Comparison of ENCODE assay signal across 29 cellular contexts in the genomic region with DNA sequence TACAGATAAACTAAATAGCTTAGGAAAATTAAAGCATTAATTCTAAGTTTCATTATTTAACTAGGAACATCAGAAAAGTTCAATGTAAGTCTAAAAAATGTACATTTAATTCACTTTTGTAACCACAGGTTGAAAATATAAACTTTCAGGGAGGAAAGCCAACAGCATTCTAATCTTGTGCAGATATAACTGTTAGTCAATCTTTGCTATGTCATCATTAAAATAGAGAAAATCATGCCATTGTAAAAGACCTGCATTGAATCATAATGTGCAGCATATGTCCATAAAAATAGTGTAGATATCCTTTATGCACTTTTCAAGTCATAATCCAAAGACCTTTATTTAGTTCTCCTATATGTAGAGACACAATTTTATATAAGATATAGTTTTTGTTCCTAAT.
DNase-seq lines count a peak whose midpoint lies in the region; ATAC-seq, FAIRE-seq and TF ChIP-seq lines count a peak whose summit lies in the region.
"Had no signal": no experiment of that assay in that cellular context is flagged by ENCODE, and none has a peak within 500 bp of the region (broad histone marks: within the 10 kb centered on the region; RNA-seq: fewer than 3 reads in every experiment).

No MANE protein-coding gene starts in this region.

- TF ChIP-seq RAD21 in HepG2 (CRISPR knock-in tag; IDR thresholded peaks at IDR 0.05) (no peak), A549 (conservative IDR thresholded peaks at IDR 0.05 in 1 of 2, IDR thresholded peaks at IDR 0.05 in 1 of 2) (no peak)

- H3K36me3 ChIP-seq in HepG2 (replicated peaks in 1 of 2; ENCODE audit: control insufficient read depth in 1 of 2, insufficient read depth in 2 of 2, low read length in 2 of 2), result no peaks in the 10 kb centered on the region
- H3K36me3 ChIP-seq in right lobe of liver, result no peaks in the 10 kb centered on the region
- H3K36me3 ChIP-seq: BE2C; BLaER1; BLaER1 treated with 17β-estradiol and CSF1 and Interleukin-3, amounts not matched to agents 10 nM and 100 nM had no signal

- CTCF ChIA-PET in HepG2 (lab: Yijun Ruan, JAX; ENCODE audit: low intra/inter-chr PET ratio, low total read pairs) (no interaction called here), A549 (lab: Yijun Ruan, JAX) (no interaction called here)

- ATAC-seq in HepG2 (no peak), right lobe of liver (no peak), A549 (no peak)
- ATAC-seq: CD8-positive, alpha-beta T cell had no signal

- no peak overlapping the region for H3K9ac ChIP-seq in HepG2 (ENCODE audit: insufficient read depth, low read depth, low read length)
- H3K9ac ChIP-seq: BLaER1; BLaER1 treated with 17β-estradiol and CSF1 and Interleukin-3, amounts not matched to agents 10 nM and 100 nM had no signal

- H4K20me1 ChIP-seq in HepG2 (ENCODE audit: insufficient read depth, low read length), result no peaks in the 10 kb centered on the region
- H4K20me1 ChIP-seq: BLaER1; BLaER1 treated with 17β-estradiol and CSF1 and Interleukin-3, amounts not matched to agents 10 nM and 100 nM had no signal

- no peak for FAIRE-seq in HepG2 (lab: Jason Lieb, UNC)
- FAIRE-seq in A549 (lab: Jason Lieb, UNC), result no peak
- FAIRE-seq: D721Med had no signal

- no peaks in the 10 kb centered on the region for H3K27me3 ChIP-seq in HepG2 (ENCODE audit: control insufficient read depth in 1 of 2, insufficient read depth in 2 of 2, low read length in 2 of 2)
- no peaks in the 10 kb centered on the region for H3K27me3 ChIP-seq in right lobe of liver
- H3K27me3 ChIP-seq: BLaER1; BLaER1 treated with 17β-estradiol and CSF1 and Interleukin-3, amounts not matched to agents 10 nM and 100 nM had no signal

- H3K27ac ChIP-seq in HepG2 (ENCODE audit: extremely low read length, insufficient read depth, low read length) (no peak overlapping the region), right lobe of liver (no peak overlapping the region), A549 (no peak overlapping the region)
- H3K27ac ChIP-seq: 22Rv1; BLaER1; BLaER1 treated with 17β-estradiol and CSF1 and Interleukin-3, amounts not matched to agents 10 nM and 100 nM; C4-2B had no signal

- POLR2A ChIA-PET in HepG2 (lab: Yijun Ruan, JAX) (no interaction called here), A549 (lab: Yijun Ruan, JAX) (no interaction called here)

- intact Hi-C loops in HepG2 (cut with micrococcal nuclease; ENCODE audit: unreplicated experiment), result no loop called here
- intact Hi-C loops in right lobe of liver (cut with DNase I), result no loop called here

- H3K4me3 ChIP-seq in HepG2 (replicated peaks in 1 of 3; ENCODE audit: insufficient read depth in 1 of 3, low read depth in 2 of 3, low read length in 3 of 3), result no peak overlapping the region
- H3K4me3 ChIP-seq in right lobe of liver, result no peak overlapping the region
- H3K4me3 ChIP-seq in A549, result no peak overlapping the region
- H3K4me3 ChIP-seq: BLaER1; BLaER1 treated with 17β-estradiol and CSF1 and Interleukin-3, amounts not matched to agents 10 nM and 100 nM had no signal

- TF ChIP-seq EP300 in HepG2 (IDR thresholded peaks at IDR 0.05; ENCODE audit: low read depth in 2 of 2, low read length in 2 of 2) (no peak), HepG2 (CRISPR knock-in tag; IDR thresholded peaks at IDR 0.05; ENCODE audit: borderline replicate concordance) (no peak), A549 (IDR thresholded peaks at IDR 0.05) (no peak)

- H3K9me3 ChIP-seq in HepG2 (ENCODE audit: low read length), result no peaks in the 10 kb centered on the region
- H3K9me3 ChIP-seq in right lobe of liver, result no peaks in the 10 kb centered on the region
- no peaks in the 10 kb centered on the region for H3K9me3 ChIP-seq in A549
- H3K9me3 ChIP-seq: BE2C; BLaER1; BLaER1 treated with 17β-estradiol and CSF1 and Interleukin-3, amounts not matched to agents 10 nM and 100 nM; Caco-2 had no signal

- no peak overlapping the region for H3K4me2 ChIP-seq in HepG2 (ENCODE audit: low read depth, low read length)
- no peak overlapping the region for H3K4me2 ChIP-seq in A549
- H3K4me2 ChIP-seq: BLaER1; BLaER1 treated with 17β-estradiol and CSF1 and Interleukin-3, amounts not matched to agents 10 nM and 100 nM had no signal

- no peaks in the 10 kb centered on the region for H3K79me2 ChIP-seq in HepG2 (ENCODE audit: insufficient read depth, low read length)

- DNase-seq in HepG2 (ENCODE audit: low spot score) (no peak), right lobe of liver (no peak), A549 (ENCODE audit: low read depth in 1 of 2, low spot score in 1 of 2) (no peak), GF-D8 (lab: John Stamatoyannopoulos, UW) (no peak)
- DNase-seq: 8988T; ACHN; AML-193; BE2C; C1 segment of cervical spinal cord; Caco-2; Calu3; CD4-positive, alpha-beta memory T cell; CD4-positive, alpha-beta T cell; CD4-positive, CD25-positive, alpha-beta regulatory T cell; CD8-positive, alpha-beta memory T cell; CD8-positive, alpha-beta T cell; COR-L47; DMS 273 treated with DMSO at 0.1 percent for 48 hours; DMS153; DMS53; DMS79; DMS79 treated with DMSO at 0.1 percent for 48 hours; DND-41; EL had no signal

- BruUV-seq in HepG2 (replicated peaks; lab: Mats Ljungman, UMichigan), result no TSS peak

- TF ChIP-seq CTCF in HepG2 (CRISPR knock-in tag; IDR thresholded peaks at IDR 0.05) (no peak), right lobe of liver (IDR thresholded peaks at IDR 0.05) (no peak), A549 (IDR thresholded peaks at IDR 0.05) (no peak)

- in situ Hi-C loops in HepG2 (cut with HindIII; ENCODE audit: extremely low pct_ligation_motif_present, low pct_unique_long_range_greater_than_20kb), result no loop called here

- no peak overlapping the region for H2AFZ ChIP-seq in HepG2 (ENCODE audit: low read length)

- no peak for TF ChIP-seq POLR2A in HepG2 (IDR thresholded peaks at IDR 0.05; ENCODE audit: insufficient read depth in 1 of 2, low read depth in 2 of 2, low read length in 2 of 2)
- no peak for TF ChIP-seq POLR2A in right lobe of liver (IDR thresholded peaks at IDR 0.05)
- TF ChIP-seq POLR2A in A549 (IDR thresholded peaks at IDR 0.05; ENCODE audit: low read length), result no peak

- H3K4me1 ChIP-seq in HepG2 (ENCODE audit: insufficient read depth, low read length) (no peaks in the 10 kb centered on the region), right lobe of liver (no peaks in the 10 kb centered on the region), A549 (no peaks in the 10 kb centered on the region)
- H3K4me1 ChIP-seq: BE2C; BLaER1; BLaER1 treated with 17β-estradiol and CSF1 and Interleukin-3, amounts not matched to agents 10 nM and 100 nM; Caco-2 had no signal

TF ChIP-seq in HepG2, 621 proteins besides CTCF, POLR2A, EP300 and RAD21 (continues in another document):
- TF ChIP-seq MAFF (IDR thresholded peaks at IDR 0.05; ENCODE audit: low read depth, low read length), result peak; percentile 15; the same call in 1 of the 2 replicates
- TF ChIP-seq, protein P1, sequence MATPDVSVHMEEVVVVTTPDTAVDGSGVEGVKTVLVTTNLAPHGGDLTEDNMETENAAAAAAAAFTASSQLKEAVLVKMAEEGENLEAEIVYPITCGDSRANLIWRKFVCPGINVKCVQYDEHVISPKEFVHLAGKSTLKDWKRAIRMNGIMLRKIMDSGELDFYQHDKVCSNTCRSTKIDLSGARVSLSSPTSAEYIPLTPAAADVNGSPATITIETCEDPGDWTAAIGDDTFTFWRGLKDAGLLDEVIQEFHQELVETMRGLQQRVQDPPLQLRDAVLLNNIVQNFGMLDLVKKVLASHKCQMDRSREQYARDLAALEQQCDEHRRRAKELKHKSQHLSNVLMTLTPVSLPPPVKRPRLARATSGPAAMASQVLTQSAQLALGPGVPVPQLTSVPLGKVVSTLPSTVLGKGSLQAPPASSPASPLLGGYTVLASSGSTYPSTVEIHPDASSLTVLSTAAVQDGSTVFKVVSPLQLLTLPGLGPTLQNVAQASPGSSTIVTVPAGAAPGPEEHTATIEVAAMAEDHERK (CRISPR knock-in tag; IDR thresholded peaks at IDR 0.05; ENCODE audit: low read depth), result no peak
- TF ChIP-seq, protein P2, sequence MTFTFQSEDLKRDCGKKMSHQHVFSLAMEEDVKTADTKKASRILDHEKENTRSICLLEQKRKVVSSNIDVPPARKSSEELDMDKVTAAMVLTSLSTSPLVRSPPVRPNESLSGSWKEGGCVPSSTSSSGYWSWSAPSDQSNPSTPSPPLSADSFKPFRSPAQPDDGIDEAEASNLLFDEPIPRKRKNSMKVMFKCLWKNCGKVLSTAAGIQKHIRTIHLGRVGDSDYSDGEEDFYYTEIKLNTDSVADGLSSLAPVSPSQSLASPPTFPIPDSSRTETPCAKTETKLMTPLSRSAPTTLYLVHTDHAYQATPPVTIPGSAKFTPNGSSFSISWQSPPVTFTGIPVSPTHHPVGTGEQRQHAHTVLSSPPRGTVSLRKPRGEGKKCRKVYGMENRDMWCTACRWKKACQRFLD (CRISPR knock-in tag; IDR thresholded peaks at IDR 0.05; ENCODE audit: borderline replicate concordance), result no peak
- no peak for TF ChIP-seq GABPB1 (CRISPR knock-in tag; IDR thresholded peaks at IDR 0.05)

TF ChIP-seq in A549, 52 proteins besides CTCF, POLR2A, EP300 and RAD21:
- TF ChIP-seq RNF2 (IDR thresholded peaks at IDR 0.05; ENCODE audit: borderline replicate concordance, low read depth) (no peak), MAFK (IDR thresholded peaks at IDR 0.05; ENCODE audit: partially characterized antibody) (peak; percentile 60)
